9 cellular contexts compared by ENCODE assay signal in genomic region chr15:99076109-99076508, GRCh38. TPM values are rescaled to one million over a fixed set of nuclear protein-coding genes. Genes with fewer than 3 reads are reported as not detected.
DNase-seq lines count a peak whose midpoint lies in the region; ATAC-seq lines count a peak whose summit lies in the region.
"Had no signal": no experiment of that assay in that cellular context is flagged by ENCODE, and none has a peak within 500 bp of the region (broad histone marks: within the 10 kb centered on the region; RNA-seq: fewer than 3 reads in every experiment).

No MANE protein-coding gene starts in this region.

- peaks cover 5% of the 10 kb centered on the region for H3K4me1 ChIP-seq in adipocyte (ENCODE audit: control insufficient read depth, insufficient read depth, low read length)

- DNase-seq in activated T-cell treated with anti-CD3 and anti-CD28 coated beads, Interleukin-2, amount 50 U/mL, for 72 hours, result no peak
- no peak for DNase-seq in activated T-cell treated with anti-CD3 and anti-CD28 coated beads for 4 hours
- no peak for DNase-seq in adipocyte (ENCODE audit: low read depth)
- DNase-seq in stimulated activated effector memory CD8-positive, alpha-beta T cell treated with anti-CD3 and anti-CD28 coated beads, Interleukin-12 subunit alpha, Interleukin-12 subunit beta, amount 100 ng/mL, for 72 hours (ENCODE audit: low spot score in 2 of 2), result no peak
- no peak for DNase-seq in cerebellum (ENCODE audit: low spot score)
- no peak for DNase-seq in dermis blood vessel endothelial cell
- no peak for DNase-seq in NCI-H2227 treated with DMSO at 0.1 percent for 48 hours (lab: John Stamatoyannopoulos, UW)

- peak overlapping the region; percentile 77 to 80 for H3K4me3 Mint-ChIP-seq in activated T-cell treated with anti-CD3 and anti-CD28 coated beads, Interleukin-2, amount 50 U/mL, for 72 hours
- H3K4me3 Mint-ChIP-seq in stimulated activated effector memory CD8-positive, alpha-beta T cell treated with anti-CD3 and anti-CD28 coated beads, Interleukin-12 subunit alpha, Interleukin-12 subunit beta, amount 100 ng/mL, for 72 hours, result peak overlapping the region; percentile 60

- no peaks in the 10 kb centered on the region for H3K9me3 Mint-ChIP-seq in activated T-cell treated with anti-CD3 and anti-CD28 coated beads, Interleukin-2, amount 50 U/mL, for 72 hours
- no peaks in the 10 kb centered on the region for H3K9me3 Mint-ChIP-seq in stimulated activated effector memory CD8-positive, alpha-beta T cell treated with anti-CD3 and anti-CD28 coated beads, Interleukin-12 subunit alpha, Interleukin-12 subunit beta, amount 100 ng/mL, for 72 hours
- H3K9me3 Mint-ChIP-seq: dendritic cell treated with granulocyte-macrophage colony-stimulating factor and Interleukin-4, amounts not matched to agents 40 ng/mL and 50 ng/mL, for 4 days had no signal

- peaks cover 18% of the 10 kb centered on the region for H3K27me3 Mint-ChIP-seq in activated T-cell treated with anti-CD3 and anti-CD28 coated beads, Interleukin-2, amount 50 U/mL, for 72 hours (ENCODE audit: low read depth)

- peak overlapping the region; percentile 79 for H3K4me3 ChIP-seq in adipocyte (ENCODE audit: low read length)

- no peaks in the 10 kb centered on the region for H3K36me3 Mint-ChIP-seq in activated T-cell treated with anti-CD3 and anti-CD28 coated beads, Interleukin-2, amount 50 U/mL, for 72 hours (ENCODE audit: insufficient read depth in 2 of 2)
- no peaks in the 10 kb centered on the region for H3K36me3 Mint-ChIP-seq in stimulated activated effector memory CD8-positive, alpha-beta T cell treated with anti-CD3 and anti-CD28 coated beads, Interleukin-12 subunit alpha, Interleukin-12 subunit beta, amount 100 ng/mL, for 72 hours

- peaks cover 5% of the 10 kb centered on the region for H3K4me1 Mint-ChIP-seq in activated T-cell treated with anti-CD3 and anti-CD28 coated beads, Interleukin-2, amount 50 U/mL, for 72 hours (ENCODE audit: low read depth)
- peaks cover 8% of the 10 kb centered on the region for H3K4me1 Mint-ChIP-seq in stimulated activated effector memory CD8-positive, alpha-beta T cell treated with anti-CD3 and anti-CD28 coated beads, Interleukin-12 subunit alpha, Interleukin-12 subunit beta, amount 100 ng/mL, for 72 hours

- H3K27ac Mint-ChIP-seq in activated T-cell treated with anti-CD3 and anti-CD28 coated beads, Interleukin-2, amount 50 U/mL, for 72 hours, result no peak overlapping the region
- peak overlapping the region; percentile 69 for H3K27ac Mint-ChIP-seq in stimulated activated effector memory CD8-positive, alpha-beta T cell treated with anti-CD3 and anti-CD28 coated beads, Interleukin-12 subunit alpha, Interleukin-12 subunit beta, amount 100 ng/mL, for 72 hours

- H3K9ac ChIP-seq in adipocyte (ENCODE audit: low read length), result peak overlapping the region; percentile 83

- no peaks in the 10 kb centered on the region for H3K36me3 ChIP-seq in adipocyte (ENCODE audit: control insufficient read depth, insufficient read depth, low read length, severe bottlenecking)

- no peaks in the 10 kb centered on the region for H3K27me3 ChIP-seq in adipocyte (replicated peaks; ENCODE audit: control insufficient read depth, insufficient read depth, low read length)

- no peaks in the 10 kb centered on the region for H3K9me3 ChIP-seq in adipocyte (ENCODE audit: control insufficient read depth, low read length)

- no peak for ATAC-seq in activated T-cell treated with anti-CD3 and anti-CD28 coated beads, Interleukin-2, amount 50 U/mL, for 72 hours (replicated peaks in 1 of 2)
- ATAC-seq in HG03354 (IDR thresholded peaks at IDR 0.05; ENCODE audit: poor library complexity, severe bottlenecking, unreplicated experiment), result peak; percentile 20
- no peak for ATAC-seq in stimulated activated effector memory CD8-positive, alpha-beta T cell treated with anti-CD3 and anti-CD28 coated beads, Interleukin-12 subunit alpha, Interleukin-12 subunit beta, amount 100 ng/mL, for 72 hours

RNA-seq across cellular contexts. Expression of gene SYNM, which starts 28.8 kb away (rescaled TPM):
- total RNA-seq in activated T-cell treated with anti-CD3 and anti-CD28 coated beads, Interleukin-2, amount 50 U/mL, for 72 hours, result 1 to 10 TPM; 2.8 to 3.3 TPM
- total RNA-seq in cerebellum (11.9 TPM), dermis blood vessel endothelial cell (45.1 and 60.0 TPM in 2 replicates)
